Comparison of ENCODE assay signal across 8 cellular contexts in genomic region chr13:75803175-75803611, GRCh38.
DNase-seq lines count a peak whose midpoint lies in the region; ATAC-seq, FAIRE-seq and TF ChIP-seq lines count a peak whose summit lies in the region.

No MANE protein-coding gene starts in this region.

- H3K4me2 ChIP-seq in endothelial cell of umbilical vein (ENCODE audit: insufficient read depth, low read length): no peak overlapping the region

- no peak overlapping the region for H3K9ac ChIP-seq in endothelial cell of umbilical vein (replicated peaks; ENCODE audit: extremely low read depth, insufficient read depth, low read length)

- H3K36me3 ChIP-seq in endothelial cell of umbilical vein (ENCODE audit: control insufficient read depth in 2 of 2, extremely low read depth in 1 of 2, insufficient read depth in 2 of 2, low read length in 2 of 2) (no peaks in the 10 kb centered on the region), upper lobe of left lung (peaks cover 0 to 35% (median 4%) of the 10 kb centered on the region in 4 donors), thyroid gland (peaks cover 2 to 8% of the 10 kb centered on the region in 2 donors)

- H3K9me1 ChIP-seq in endothelial cell of umbilical vein (replicated peaks; ENCODE audit: control insufficient read depth, extremely low read depth, insufficient read depth, low read length): no peaks in the 10 kb centered on the region

- H3K4me1 ChIP-seq in endothelial cell of umbilical vein (ENCODE audit: control insufficient read depth, extremely low read depth, insufficient read depth, low read length) (peaks cover 9% of the 10 kb centered on the region), upper lobe of left lung (peaks cover under 1 to 12% (median 7%) of the 10 kb centered on the region in 4 donors), thyroid gland (no peaks in the 10 kb centered on the region)

- WGBS in upper lobe of left lung, 2 donors: 12 to 42% methylated on average over 1 of the region's 1 CpG
- WGBS in thyroid gland, 2 donors: 46 to 55% methylated on average over 1 of the region's 1 CpG

- no TSS peak for BruUV-seq in endothelial cell of umbilical vein (replicated peaks; lab: Mats Ljungman, UMichigan)

- POLR2A ChIA-PET in endothelial cell of umbilical vein (lab: Charles Lee): no interaction called here

- H3K9me3 ChIP-seq in endothelial cell of umbilical vein (replicated peaks; ENCODE audit: control insufficient read depth, insufficient read depth, low read length) (no peaks in the 10 kb centered on the region), upper lobe of left lung (no peaks in the 10 kb centered on the region), thyroid gland (no peaks in the 10 kb centered on the region)

- dilution Hi-C loops in endothelial cell of umbilical vein (cut with MboI; ENCODE audit: extremely low pct_ligation_motif_present, low sequenced_read_pairs): no loop called here

- H2AFZ ChIP-seq in endothelial cell of umbilical vein (ENCODE audit: low read depth, low read length): peak overlapping the region; percentile 71

- no peak overlapping the region for H3K4me3 ChIP-seq in endothelial cell of umbilical vein (replicated peaks in 1 of 3; ENCODE audit: insufficient read depth in 1 of 3, low read depth in 1 of 3, low read length in 3 of 3)
- no peak overlapping the region for H3K4me3 ChIP-seq in upper lobe of left lung
- H3K4me3 ChIP-seq in thyroid gland (replicated peaks in 1 of 3): no peak overlapping the region

- H3K27ac ChIP-seq in endothelial cell of umbilical vein (ENCODE audit: insufficient read depth, low read depth, low read length): no peak overlapping the region
- H3K27ac ChIP-seq in upper lobe of left lung: peak overlapping the region in 3 of 4 donors; percentile 2 to 56 (median 28)
- no peak overlapping the region for H3K27ac ChIP-seq in thyroid gland

- intact Hi-C loops in endothelial cell of umbilical vein (cut with micrococcal nuclease): no loop called here
- intact Hi-C loops in thyroid gland (cut with DNase I): no loop called here

- no peak for TF ChIP-seq POLR2A in endothelial cell of umbilical vein (IDR thresholded peaks at IDR 0.05; ENCODE audit: low read depth, low read length)
- TF ChIP-seq POLR2A in upper lobe of left lung (IDR thresholded peaks at IDR 0.05): no peak
- no peak for TF ChIP-seq POLR2A in erythroblast (IDR thresholded peaks at IDR 0.05; ENCODE audit: low read length)
- no peak for TF ChIP-seq POLR2A in thyroid gland (IDR thresholded peaks at IDR 0.05)

- peak; percentile 79 for ATAC-seq in GM21723 (IDR thresholded peaks at IDR 0.05; ENCODE audit: unreplicated experiment)
- ATAC-seq in upper lobe of left lung (ENCODE audit: low FRiP score in 2 of 2): peak in 1 of 2 donors; percentile 19
- ATAC-seq in GM19452 (IDR thresholded peaks at IDR 0.05; ENCODE audit: unreplicated experiment): no peak

- no peaks in the 10 kb centered on the region for H3K79me2 ChIP-seq in endothelial cell of umbilical vein (ENCODE audit: control insufficient read depth, insufficient read depth, low read length)

- peak; percentile 11 for DNase-seq in GM10266 (ENCODE audit: extremely low spot score)
- peak; percentile 72 to 87 for DNase-seq in NCI-H2081 (lab: John Stamatoyannopoulos, UW)
- peak; percentile 24 for DNase-seq in endothelial cell of umbilical vein (ENCODE audit: low read depth, low spot score)
- no peak for DNase-seq in upper lobe of left lung
- no peak for DNase-seq in erythroblast (lab: John Stamatoyannopoulos, UW)
- DNase-seq in thyroid gland: no peak

- CTCF ChIA-PET in endothelial cell of umbilical vein (lab: Charles Lee): interaction anchor here (1.4 to 1.7 kb wide), 2 partner anchors 43 to 107 kb away, joined by 3 to 12 read pairs; no protein-coding TSS in a partner anchor

- TF ChIP-seq EP300 in upper lobe of left lung (IDR thresholded peaks at IDR 0.05): no peak

- H3K27me3 ChIP-seq in endothelial cell of umbilical vein (ENCODE audit: control insufficient read depth in 2 of 2, insufficient read depth in 2 of 2, low read length in 2 of 2): no peaks in the 10 kb centered on the region
- no peaks in the 10 kb centered on the region for H3K27me3 ChIP-seq in upper lobe of left lung
- H3K27me3 ChIP-seq in thyroid gland: no peaks in the 10 kb centered on the region

- no peak for TF ChIP-seq CTCF in GM10266 (IDR thresholded peaks at IDR 0.05; ENCODE audit: control insufficient read depth, insufficient read depth, low read depth, missing control alignments)
- no peak for TF ChIP-seq CTCF in endothelial cell of umbilical vein (IDR thresholded peaks at IDR 0.05; ENCODE audit: extremely low read depth in 1 of 2, insufficient read depth in 1 of 2, low read depth in 1 of 2, low read length in 2 of 2)
- TF ChIP-seq CTCF in upper lobe of left lung (IDR thresholded peaks at IDR 0.05): no peak
- TF ChIP-seq CTCF in thyroid gland (IDR thresholded peaks at IDR 0.05): no peak

- no peaks in the 10 kb centered on the region for H4K20me1 ChIP-seq in endothelial cell of umbilical vein (replicated peaks; ENCODE audit: control insufficient read depth, extremely low read depth, insufficient read depth, low read length)

- no peak for FAIRE-seq in endothelial cell of umbilical vein (lab: Jason Lieb, UNC)

TF ChIP-seq in endothelial cell of umbilical vein, 7 proteins besides CTCF, POLR2A, EP300 and RAD21:
- TF ChIP-seq POLR2AphosphoS5 (IDR thresholded peaks at IDR 0.05; ENCODE audit: insufficient read depth, low read depth, low read length): no peak
- TF ChIP-seq FOS (IDR thresholded peaks at IDR 0.05; ENCODE audit: borderline replicate concordance, insufficient read depth, low read length): no peak
- no peak for TF ChIP-seq GATA2 (IDR thresholded peaks at IDR 0.05; ENCODE audit: insufficient read depth, insufficient read length, low read depth, low read length)
- no peak for TF ChIP-seq EZH2 (IDR thresholded peaks at IDR 0.05; ENCODE audit: borderline replicate concordance, low read depth, low read length, severe bottlenecking)
- TF ChIP-seq MAX (IDR thresholded peaks at IDR 0.05; ENCODE audit: insufficient read depth, insufficient read length): no peak
- no peak for TF ChIP-seq JUN (IDR thresholded peaks at IDR 0.05; ENCODE audit: borderline replicate concordance, insufficient read depth, insufficient read length, low read depth)
- TF ChIP-seq MYC (IDR thresholded peaks at IDR 0.05; ENCODE audit: low read depth, low read length): no peak

Comparison
In these comparisons a context has a peak if more than half of its experiments do, and no peak if none do; other contexts are left out.
1. DNase-seq: peak in GM10266 (single experiment), NCI-H2081 (2 of 2) and endothelial cell of umbilical vein (single experiment); none in upper lobe of left lung (0 of 2), erythroblast (0 of 2) and thyroid gland (0 of 2).
2. H3K27ac ChIP-seq: peak in upper lobe of left lung (3 of 4); none in endothelial cell of umbilical vein (single experiment) and thyroid gland (0 of 3).